ENCODE assay signal across 24 cellular contexts in genomic region chr6:558959-559358, GRCh38.
DNase-seq lines count a peak whose midpoint lies in the region; ATAC-seq and TF ChIP-seq lines count a peak whose summit lies in the region.
"Had no signal": no experiment of that assay in that cellular context is flagged by ENCODE, and none has a peak within 500 bp of the region (broad histone marks: within the 10 kb centered on the region; RNA-seq: fewer than 3 reads in every experiment).

No MANE protein-coding gene starts in this region.

- intact Hi-C loops in activated CD4-positive, alpha-beta T cell treated with anti-CD3 and anti-CD28 coated beads for 36 hours (cut with DNase I, micrococcal nuclease) = loop anchor here (1.0 to 5.0 kb wide), 9 partner anchors 11 to 370 kb away; partner anchors contain the start of genes IRF4 (in 2 of the 2) and DUSP22 (in 1 of the 2)
- intact Hi-C loops in testis (cut with DNase I; ENCODE audit: low total_unique reads) = no loop called here
- intact Hi-C loops in heart right ventricle (cut with DNase I) = no loop called here

- no peak for TF ChIP-seq CTCF in testis (IDR thresholded peaks at IDR 0.05)
- no peak for TF ChIP-seq CTCF in heart right ventricle (IDR thresholded peaks at IDR 0.05)

- H3K36me3 ChIP-seq in adipocyte (ENCODE audit: control insufficient read depth, insufficient read depth, low read length, severe bottlenecking) (peaks cover 36% of the 10 kb centered on the region), testis (ENCODE audit: low read depth, missing control alignments) (no peaks in the 10 kb centered on the region), heart right ventricle (peaks cover 0 to 99% (median 21%) of the 10 kb centered on the region in 9 donors)
- H3K36me3 ChIP-seq: SJCRH30 had no signal

- H3K4me3 ChIP-seq in adipocyte (ENCODE audit: low read length) (no peak overlapping the region), testis (no peak overlapping the region), heart right ventricle (no peak overlapping the region)
- H3K4me3 ChIP-seq: GM23248, lung, SJCRH30, suprapubic skin had no signal

- POLR2A ChIA-PET in activated CD4-positive, alpha-beta T cell treated with anti-CD3 and anti-CD28 coated beads for 36 hours (lab: Charles Lee) = interaction anchor here (0.5 to 2.2 kb wide), 14 partner anchors 10 to 167 kb away, joined by 3 to 11 read pairs (median 3); partner anchors contain the start of gene IRF4

- 83% methylated on average over 3 of the region's 3 CpGs for WGBS in testis, 2 donors
- WGBS in heart right ventricle, 2 donors = 78 to 86% methylated on average over 3 of the region's 3 CpGs

- no peak overlapping the region for H3K27ac ChIP-seq in testis
- H3K27ac ChIP-seq in heart right ventricle = no peak overlapping the region
- H3K27ac ChIP-seq: GM23248, KMS-11, SJCRH30, suprapubic skin had no signal

- CTCF ChIA-PET in activated CD4-positive, alpha-beta T cell treated with anti-CD3 and anti-CD28 coated beads for 36 hours (lab: Charles Lee) = interaction anchor here (1.0 to 3.3 kb wide), 11 partner anchors 9 to 404 kb away, joined by 3 to 18 read pairs (median 4); no protein-coding TSS in a partner anchor

- peaks cover 52% of the 10 kb centered on the region for H3K36me3 Mint-ChIP-seq in activated CD4-positive, alpha-beta T cell treated with anti-CD3 and anti-CD28 coated beads for 36 hours (ENCODE audit: low read depth)

- peak; percentile 81 for ATAC-seq in activated CD4-positive, alpha-beta T cell treated with anti-CD3 and anti-CD28 coated beads for 36 hours
- ATAC-seq in GM19452 (IDR thresholded peaks at IDR 0.05; ENCODE audit: unreplicated experiment) (no peak), heart right ventricle (no peak)
- ATAC-seq: CD8-positive, alpha-beta T cell had no signal

- peaks cover 65% of the 10 kb centered on the region for H3K4me1 Mint-ChIP-seq in activated CD4-positive, alpha-beta T cell treated with anti-CD3 and anti-CD28 coated beads for 36 hours

- H3K9ac ChIP-seq in adipocyte (ENCODE audit: low read length) = no peak overlapping the region
- H3K9ac ChIP-seq: GM23248, KMS-11 had no signal

- H3K9me3 Mint-ChIP-seq in activated CD4-positive, alpha-beta T cell treated with anti-CD3 and anti-CD28 coated beads for 36 hours (ENCODE audit: low read depth) = no peaks in the 10 kb centered on the region
- H3K9me3 Mint-ChIP-seq: CD8-positive, alpha-beta T cell; nephron progenitor cell; T-cell had no signal

- TF ChIP-seq POLR2A in testis (IDR thresholded peaks at IDR 0.05) = no peak

- H3K9me3 ChIP-seq in adipocyte (ENCODE audit: control insufficient read depth, low read length) = no peaks in the 10 kb centered on the region
- H3K9me3 ChIP-seq in testis = no peaks in the 10 kb centered on the region
- no peaks in the 10 kb centered on the region for H3K9me3 ChIP-seq in heart right ventricle
- H3K9me3 ChIP-seq: SJCRH30, suprapubic skin had no signal

- peak; percentile 50 for DNase-seq in activated CD4-positive, alpha-beta T cell treated with anti-CD3 and anti-CD28 coated beads for 36 hours
- no peak for DNase-seq in activated CD4-positive, alpha-beta T cell treated with anti-CD3 and anti-CD28 coated beads, Interleukin-2, amount 50 U/mL, for 4 hours
- DNase-seq in stimulated activated CD4-positive, alpha-beta T cell treated with anti-CD3 and anti-CD28 coated beads, Interleukin-1b, Interleukin-23, amount 100 ng/mL, for 48 hours = peak; percentile 27
- DNase-seq in stimulated activated CD4-positive, alpha-beta T cell treated with anti-CD3 and anti-CD28 coated beads, Interleukin-12 subunit alpha, Interleukin-12 subunit beta, amount 100 ng/mL, for 4 hours = no peak
- DNase-seq in adipocyte (ENCODE audit: low read depth) = peak; percentile 7
- DNase-seq in testis = no peak
- no peak for DNase-seq in heart right ventricle
- DNase-seq: activated CD4-positive, CD25-positive, alpha-beta regulatory T cell; AML-193; CD8-positive, alpha-beta T cell; central memory CD4-positive, alpha-beta T cell; foreskin melanocyte; GM23248; MM.1S; NCI-H2029 treated with DMSO at 0.1 percent for 48 hours; NCI-H345; NCI-H774; nephron progenitor cell; SJCRH30; T-cell had no signal

- no peaks in the 10 kb centered on the region for H3K4me1 ChIP-seq in adipocyte (ENCODE audit: control insufficient read depth, insufficient read depth, low read length)
- no peaks in the 10 kb centered on the region for H3K4me1 ChIP-seq in testis
- no peaks in the 10 kb centered on the region for H3K4me1 ChIP-seq in heart right ventricle
- H3K4me1 ChIP-seq: SJCRH30, suprapubic skin had no signal

- H3K27me3 Mint-ChIP-seq in activated CD4-positive, alpha-beta T cell treated with anti-CD3 and anti-CD28 coated beads for 36 hours = no peaks in the 10 kb centered on the region
- H3K27me3 Mint-ChIP-seq: T-cell had no signal

- H3K27me3 ChIP-seq in adipocyte (replicated peaks; ENCODE audit: control insufficient read depth, insufficient read depth, low read length) (no peaks in the 10 kb centered on the region), testis (no peaks in the 10 kb centered on the region), heart right ventricle (no peaks in the 10 kb centered on the region)
- H3K27me3 ChIP-seq: SJCRH30, suprapubic skin had no signal

- H3K27ac Mint-ChIP-seq in activated CD4-positive, alpha-beta T cell treated with anti-CD3 and anti-CD28 coated beads for 36 hours = peak overlapping the region; percentile 92
- H3K27ac Mint-ChIP-seq: nephron progenitor cell had no signal

- H3K4me3 Mint-ChIP-seq in activated CD4-positive, alpha-beta T cell treated with anti-CD3 and anti-CD28 coated beads for 36 hours = no peak overlapping the region
- H3K4me3 Mint-ChIP-seq: CD8-positive, alpha-beta T cell; nephron progenitor cell; T-cell had no signal

Comparison
In these comparisons a context has a peak if more than half of its experiments do, and no peak if none do; other contexts are left out.
1. DNase-seq: peak in activated CD4-positive, alpha-beta T cell treated with anti-CD3 and anti-CD28 coated beads for 36 hours (single experiment), stimulated activated CD4-positive, alpha-beta T cell treated with anti-CD3 and anti-CD28 coated beads, Interleukin-1b, Interleukin-23, amount 100 ng/mL, for 48 hours (single experiment) and adipocyte (single experiment); none in activated CD4-positive, alpha-beta T cell treated with anti-CD3 and anti-CD28 coated beads, Interleukin-2, amount 50 U/mL, for 4 hours (0 of 2), stimulated activated CD4-positive, alpha-beta T cell treated with anti-CD3 and anti-CD28 coated beads, Interleukin-12 subunit alpha, Interleukin-12 subunit beta, amount 100 ng/mL, for 4 hours (single experiment), testis (single experiment) and heart right ventricle (0 of 2).
2. intact Hi-C loops: an anchor here in activated CD4-positive, alpha-beta T cell treated with anti-CD3 and anti-CD28 coated beads for 36 hours (1.0 to 5.0 kb wide); none called in testis and heart right ventricle.